ENCODE assay signal across 1 cellular context in the genomic region with DNA sequence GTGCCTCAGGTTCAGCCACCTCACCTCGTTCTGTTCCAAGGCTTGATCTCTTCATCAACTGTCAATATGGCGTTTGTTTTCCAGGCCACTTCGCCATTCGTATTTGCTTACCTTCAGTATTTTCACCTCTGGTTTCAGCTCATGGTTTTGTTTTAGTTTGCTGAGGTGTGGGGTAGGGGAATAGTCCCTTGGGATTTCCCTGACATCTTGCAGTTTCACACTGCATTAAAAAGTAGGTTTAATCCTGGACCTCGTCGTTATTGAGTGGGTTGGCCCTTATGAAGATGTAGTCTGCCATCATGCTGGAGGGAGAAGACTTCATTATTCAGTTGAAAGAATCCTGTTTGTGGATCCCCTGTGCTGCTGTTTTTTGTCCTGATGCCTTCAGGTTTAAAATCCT.
TF ChIP-seq lines count a peak whose summit lies in the region.

No MANE protein-coding gene starts in this region.

TF ChIP-seq in GM12878, 131 proteins besides CTCF, POLR2A, EP300 and RAD21 (continued from another document):
- TF ChIP-seq BCLAF1 (IDR thresholded peaks at IDR 0.05), result no peak
- TF ChIP-seq FOS (IDR thresholded peaks at IDR 0.05; ENCODE audit: borderline replicate concordance, extremely low read depth, insufficient read length), result no peak
- TF ChIP-seq RUNX3 (IDR thresholded peaks at IDR 0.05; ENCODE audit: low read length), result peak; percentile 47
- TF ChIP-seq SREBF1 (IDR thresholded peaks at IDR 0.05; ENCODE audit: low read length), result no peak
- TF ChIP-seq, protein P1, sequence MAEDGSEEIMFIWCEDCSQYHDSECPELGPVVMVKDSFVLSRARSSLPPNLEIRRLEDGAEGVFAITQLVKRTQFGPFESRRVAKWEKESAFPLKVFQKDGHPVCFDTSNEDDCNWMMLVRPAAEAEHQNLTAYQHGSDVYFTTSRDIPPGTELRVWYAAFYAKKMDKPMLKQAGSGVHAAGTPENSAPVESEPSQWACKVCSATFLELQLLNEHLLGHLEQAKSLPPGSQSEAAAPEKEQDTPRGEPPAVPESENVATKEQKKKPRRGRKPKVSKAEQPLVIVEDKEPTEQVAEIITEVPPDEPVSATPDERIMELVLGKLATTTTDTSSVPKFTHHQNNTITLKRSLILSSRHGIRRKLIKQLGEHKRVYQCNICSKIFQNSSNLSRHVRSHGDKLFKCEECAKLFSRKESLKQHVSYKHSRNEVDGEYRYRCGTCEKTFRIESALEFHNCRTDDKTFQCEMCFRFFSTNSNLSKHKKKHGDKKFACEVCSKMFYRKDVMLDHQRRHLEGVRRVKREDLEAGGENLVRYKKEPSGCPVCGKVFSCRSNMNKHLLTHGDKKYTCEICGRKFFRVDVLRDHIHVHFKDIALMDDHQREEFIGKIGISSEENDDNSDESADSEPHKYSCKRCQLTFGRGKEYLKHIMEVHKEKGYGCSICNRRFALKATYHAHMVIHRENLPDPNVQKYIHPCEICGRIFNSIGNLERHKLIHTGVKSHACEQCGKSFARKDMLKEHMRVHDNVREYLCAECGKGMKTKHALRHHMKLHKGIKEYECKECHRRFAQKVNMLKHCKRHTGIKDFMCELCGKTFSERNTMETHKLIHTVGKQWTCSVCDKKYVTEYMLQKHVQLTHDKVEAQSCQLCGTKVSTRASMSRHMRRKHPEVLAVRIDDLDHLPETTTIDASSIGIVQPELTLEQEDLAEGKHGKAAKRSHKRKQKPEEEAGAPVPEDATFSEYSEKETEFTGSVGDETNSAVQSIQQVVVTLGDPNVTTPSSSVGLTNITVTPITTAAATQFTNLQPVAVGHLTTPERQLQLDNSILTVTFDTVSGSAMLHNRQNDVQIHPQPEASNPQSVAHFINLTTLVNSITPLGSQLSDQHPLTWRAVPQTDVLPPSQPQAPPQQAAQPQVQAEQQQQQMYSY (CRISPR knock-in tag; IDR thresholded peaks at IDR 0.05), result no peak
- no peak for TF ChIP-seq HCFC1 (IDR thresholded peaks at IDR 0.05; ENCODE audit: low read length)
- no peak for TF ChIP-seq LARP7 (IDR thresholded peaks at IDR 0.05)
- TF ChIP-seq MYB (IDR thresholded peaks at IDR 0.05; ENCODE audit: borderline replicate concordance, low read depth, low read length), result no peak
- TF ChIP-seq, protein P2, sequence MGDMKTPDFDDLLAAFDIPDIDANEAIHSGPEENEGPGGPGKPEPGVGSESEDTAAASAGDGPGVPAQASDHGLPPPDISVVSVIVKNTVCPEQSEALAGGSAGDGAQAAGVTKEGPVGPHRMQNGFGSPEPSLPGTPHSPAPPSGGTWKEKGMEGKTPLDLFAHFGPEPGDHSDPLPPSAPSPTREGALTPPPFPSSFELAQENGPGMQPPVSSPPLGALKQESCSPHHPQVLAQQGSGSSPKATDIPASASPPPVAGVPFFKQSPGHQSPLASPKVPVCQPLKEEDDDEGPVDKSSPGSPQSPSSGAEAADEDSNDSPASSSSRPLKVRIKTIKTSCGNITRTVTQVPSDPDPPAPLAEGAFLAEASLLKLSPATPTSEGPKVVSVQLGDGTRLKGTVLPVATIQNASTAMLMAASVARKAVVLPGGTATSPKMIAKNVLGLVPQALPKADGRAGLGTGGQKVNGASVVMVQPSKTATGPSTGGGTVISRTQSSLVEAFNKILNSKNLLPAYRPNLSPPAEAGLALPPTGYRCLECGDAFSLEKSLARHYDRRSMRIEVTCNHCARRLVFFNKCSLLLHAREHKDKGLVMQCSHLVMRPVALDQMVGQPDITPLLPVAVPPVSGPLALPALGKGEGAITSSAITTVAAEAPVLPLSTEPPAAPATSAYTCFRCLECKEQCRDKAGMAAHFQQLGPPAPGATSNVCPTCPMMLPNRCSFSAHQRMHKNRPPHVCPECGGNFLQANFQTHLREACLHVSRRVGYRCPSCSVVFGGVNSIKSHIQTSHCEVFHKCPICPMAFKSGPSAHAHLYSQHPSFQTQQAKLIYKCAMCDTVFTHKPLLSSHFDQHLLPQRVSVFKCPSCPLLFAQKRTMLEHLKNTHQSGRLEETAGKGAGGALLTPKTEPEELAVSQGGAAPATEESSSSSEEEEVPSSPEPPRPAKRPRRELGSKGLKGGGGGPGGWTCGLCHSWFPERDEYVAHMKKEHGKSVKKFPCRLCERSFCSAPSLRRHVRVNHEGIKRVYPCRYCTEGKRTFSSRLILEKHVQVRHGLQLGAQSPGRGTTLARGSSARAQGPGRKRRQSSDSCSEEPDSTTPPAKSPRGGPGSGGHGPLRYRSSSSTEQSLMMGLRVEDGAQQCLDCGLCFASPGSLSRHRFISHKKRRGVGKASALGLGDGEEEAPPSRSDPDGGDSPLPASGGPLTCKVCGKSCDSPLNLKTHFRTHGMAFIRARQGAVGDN (IDR thresholded peaks at IDR 0.05), result no peak
- no peak for TF ChIP-seq FOXM1 (IDR thresholded peaks at IDR 0.05; ENCODE audit: low read depth, low read length)
- peak; percentile 38; the same call in 1 of the 2 replicates for TF ChIP-seq YY1 (IDR thresholded peaks at IDR 0.05; ENCODE audit: low read depth, low read length)
- no peak for TF ChIP-seq PAX5 (IDR thresholded peaks at IDR 0.05; ENCODE audit: borderline replicate concordance, low read depth, low read length)
- TF ChIP-seq STAT1 (conservative IDR thresholded peaks at IDR 0.05), result no peak
- no peak for TF ChIP-seq RFX5 (IDR thresholded peaks at IDR 0.05; ENCODE audit: low read depth, low read length)
